ENCODE assay signal across 8 cellular contexts in genomic region chr9:106921341-106921899, GRCh38. TPM values are rescaled to one million over a fixed set of nuclear protein-coding genes. Genes with fewer than 3 reads are reported as not detected.
DNase-seq lines count a peak whose midpoint lies in the region; ATAC-seq and TF ChIP-seq lines count a peak whose summit lies in the region.

No MANE protein-coding gene starts in this region.

- H2BK5ac ChIP-seq in neuronal stem cell (ENCODE audit: low read length), result no peak overlapping the region

- DNase-seq in AG10803 (ENCODE audit: low read depth), result peak; percentile 20
- DNase-seq in fibroblast of pulmonary artery (ENCODE audit: low read depth), result peak; percentile 83
- peak; percentile 5 for DNase-seq in neuronal stem cell (ENCODE audit: low spot score)
- no peak for DNase-seq in SHP77 treated with DMSO at 0.1 percent for 48 hours (lab: John Stamatoyannopoulos, UW)

- H3K4me1 ChIP-seq in HUES48 (ENCODE audit: control insufficient read depth, insufficient read depth, low read length) (peaks cover 24% of the 10 kb centered on the region), neuronal stem cell (ENCODE audit: control insufficient read depth in 2 of 2, insufficient read depth in 1 of 2, low read depth in 1 of 2, low read length in 2 of 2) (peaks cover 5 to 29% of the 10 kb centered on the region in 2 donors)

- no peak overlapping the region for H2AK5ac ChIP-seq in neuronal stem cell (ENCODE audit: low read depth, low read length)

- H2BK15ac ChIP-seq in neuronal stem cell (ENCODE audit: low read length), result no peak overlapping the region

- no peak overlapping the region for H2BK12ac ChIP-seq in neuronal stem cell (ENCODE audit: low read length)

- H3K27ac ChIP-seq in HUES48 (ENCODE audit: low read depth, low read length) (peak overlapping the region; percentile 80), neuronal stem cell (replicated peaks; ENCODE audit: low read length) (peak overlapping the region; percentile 65)

- no CpG with 5 or more reads among the region's 3 CpGs for WGBS in neuronal stem cell (ENCODE audit: extremely low coverage in 2 of 2, insufficient read length in 2 of 2, insufficient replicate concordance in 1 of 2), 2 donors

- TF ChIP-seq CTCF in AG10803 (conservative IDR thresholded peaks at IDR 0.05; ENCODE audit: low read length) (no peak), fibroblast of pulmonary artery (IDR thresholded peaks at IDR 0.05; ENCODE audit: low read length, missing control alignments) (no peak)

- no peak overlapping the region for H3K9ac ChIP-seq in HUES48 (ENCODE audit: low read depth, low read length)
- no peak overlapping the region for H3K9ac ChIP-seq in neuronal stem cell (ENCODE audit: low read depth, low read length, poor library complexity)

- no peak overlapping the region for H4K91ac ChIP-seq in neuronal stem cell (ENCODE audit: low read depth, low read length, poor library complexity)

- H3K79me1 ChIP-seq in neuronal stem cell (ENCODE audit: low read depth, low read length), result peaks cover 5% of the 10 kb centered on the region

- no peak overlapping the region for H2BK120ac ChIP-seq in neuronal stem cell (ENCODE audit: low read depth, low read length)

- no peak overlapping the region for H3K23ac ChIP-seq in neuronal stem cell (ENCODE audit: low read depth, low read length, poor library complexity)

- H3K27me3 ChIP-seq in HUES48 (ENCODE audit: control insufficient read depth, insufficient read depth, low read length), result no peaks in the 10 kb centered on the region
- no peaks in the 10 kb centered on the region for H3K27me3 ChIP-seq in neuronal stem cell (ENCODE audit: control insufficient read depth in 3 of 3, insufficient read depth in 3 of 3, low read depth in 1 of 3, low read length in 3 of 3)

- H3K36me3 ChIP-seq in HUES48 (ENCODE audit: control insufficient read depth, insufficient read depth, low read length) (peaks cover 50% of the 10 kb centered on the region), neuronal stem cell (replicated peaks in 1 of 2; ENCODE audit: control insufficient read depth in 2 of 2, insufficient read depth in 2 of 2, low read length in 2 of 2) (peaks cover 32 to 73% of the 10 kb centered on the region in 2 donors)

- no peaks in the 10 kb centered on the region for H3K9me3 ChIP-seq in HUES48 (ENCODE audit: control insufficient read depth, insufficient read depth, low read length)
- H3K9me3 ChIP-seq in neuronal stem cell (replicated peaks in 1 of 2; ENCODE audit: control insufficient read depth in 2 of 2, insufficient read depth in 1 of 2, low read depth in 1 of 2, low read length in 2 of 2), result peaks cover 3 to 62% of the 10 kb centered on the region in 2 donors

- H3K4me2 ChIP-seq in neuronal stem cell (ENCODE audit: insufficient read depth, low read length, poor library complexity, severe bottlenecking), result no peak overlapping the region

- H3K4me3 ChIP-seq in AG10803 (ENCODE audit: low read length) (no peak overlapping the region), HUES48 (ENCODE audit: low read depth, low read length) (no peak overlapping the region), fibroblast of pulmonary artery (replicated peaks; ENCODE audit: low read depth, low read length) (no peak overlapping the region), neuronal stem cell (ENCODE audit: low read length in 2 of 2) (no peak overlapping the region)

- no peak overlapping the region for H3K14ac ChIP-seq in neuronal stem cell (ENCODE audit: low read length)

- H2AFZ ChIP-seq in neuronal stem cell (ENCODE audit: low read length), result peak overlapping the region; percentile 7

- ATAC-seq in SK-N-SH treated with all-trans-retinoic acid at 6 μM for 48 hours, result peak; percentile 75
- no peak for ATAC-seq in GM21423 (IDR thresholded peaks at IDR 0.05; ENCODE audit: unreplicated experiment)
- ATAC-seq in HG02571 (IDR thresholded peaks at IDR 0.05; ENCODE audit: unreplicated experiment), result no peak

- no peak overlapping the region for H3K4ac ChIP-seq in neuronal stem cell (ENCODE audit: low read length)

- no peak overlapping the region for H3K18ac ChIP-seq in neuronal stem cell (ENCODE audit: low read length)

- H4K8ac ChIP-seq in neuronal stem cell (ENCODE audit: low read depth, low read length), result no peak overlapping the region

TF ChIP-seq in SK-N-SH treated with all-trans-retinoic acid at 6 μM for 48 hours, 23 proteins besides CTCF, POLR2A, EP300 and RAD21:
- TF ChIP-seq BACH2 (CRISPR knock-in tag; IDR thresholded peaks at IDR 0.05; ENCODE audit: borderline replicate concordance) (0 out of 2 replicates have a peak, but pooled peaks have one; percentile 28), GLIS3 (CRISPR knock-in tag; IDR thresholded peaks at IDR 0.05) (no peak)
- TF ChIP-seq, protein P1, sequence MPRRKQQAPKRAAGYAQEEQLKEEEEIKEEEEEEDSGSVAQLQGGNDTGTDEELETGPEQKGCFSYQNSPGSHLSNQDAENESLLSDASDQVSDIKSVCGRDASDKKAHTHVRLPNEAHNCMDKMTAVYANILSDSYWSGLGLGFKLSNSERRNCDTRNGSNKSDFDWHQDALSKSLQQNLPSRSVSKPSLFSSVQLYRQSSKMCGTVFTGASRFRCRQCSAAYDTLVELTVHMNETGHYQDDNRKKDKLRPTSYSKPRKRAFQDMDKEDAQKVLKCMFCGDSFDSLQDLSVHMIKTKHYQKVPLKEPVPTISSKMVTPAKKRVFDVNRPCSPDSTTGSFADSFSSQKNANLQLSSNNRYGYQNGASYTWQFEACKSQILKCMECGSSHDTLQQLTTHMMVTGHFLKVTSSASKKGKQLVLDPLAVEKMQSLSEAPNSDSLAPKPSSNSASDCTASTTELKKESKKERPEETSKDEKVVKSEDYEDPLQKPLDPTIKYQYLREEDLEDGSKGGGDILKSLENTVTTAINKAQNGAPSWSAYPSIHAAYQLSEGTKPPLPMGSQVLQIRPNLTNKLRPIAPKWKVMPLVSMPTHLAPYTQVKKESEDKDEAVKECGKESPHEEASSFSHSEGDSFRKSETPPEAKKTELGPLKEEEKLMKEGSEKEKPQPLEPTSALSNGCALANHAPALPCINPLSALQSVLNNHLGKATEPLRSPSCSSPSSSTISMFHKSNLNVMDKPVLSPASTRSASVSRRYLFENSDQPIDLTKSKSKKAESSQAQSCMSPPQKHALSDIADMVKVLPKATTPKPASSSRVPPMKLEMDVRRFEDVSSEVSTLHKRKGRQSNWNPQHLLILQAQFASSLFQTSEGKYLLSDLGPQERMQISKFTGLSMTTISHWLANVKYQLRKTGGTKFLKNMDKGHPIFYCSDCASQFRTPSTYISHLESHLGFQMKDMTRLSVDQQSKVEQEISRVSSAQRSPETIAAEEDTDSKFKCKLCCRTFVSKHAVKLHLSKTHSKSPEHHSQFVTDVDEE (CRISPR knock-in tag; IDR thresholded peaks at IDR 0.05), result peak; percentile 47; the same call in 1 of the 2 replicates

RNA-seq across cellular contexts. Expression of gene ZNF462, which starts 58.5 kb away (rescaled TPM):
- polyA plus RNA-seq in neuronal stem cell (2013, experiment 1 of 2), result 23.7 TPM
- 26.0 TPM for polyA plus RNA-seq in neuronal stem cell (2013, experiment 2 of 2)
